Comparison of ENCODE assay signal across 1 cellular context in the genomic region with DNA sequence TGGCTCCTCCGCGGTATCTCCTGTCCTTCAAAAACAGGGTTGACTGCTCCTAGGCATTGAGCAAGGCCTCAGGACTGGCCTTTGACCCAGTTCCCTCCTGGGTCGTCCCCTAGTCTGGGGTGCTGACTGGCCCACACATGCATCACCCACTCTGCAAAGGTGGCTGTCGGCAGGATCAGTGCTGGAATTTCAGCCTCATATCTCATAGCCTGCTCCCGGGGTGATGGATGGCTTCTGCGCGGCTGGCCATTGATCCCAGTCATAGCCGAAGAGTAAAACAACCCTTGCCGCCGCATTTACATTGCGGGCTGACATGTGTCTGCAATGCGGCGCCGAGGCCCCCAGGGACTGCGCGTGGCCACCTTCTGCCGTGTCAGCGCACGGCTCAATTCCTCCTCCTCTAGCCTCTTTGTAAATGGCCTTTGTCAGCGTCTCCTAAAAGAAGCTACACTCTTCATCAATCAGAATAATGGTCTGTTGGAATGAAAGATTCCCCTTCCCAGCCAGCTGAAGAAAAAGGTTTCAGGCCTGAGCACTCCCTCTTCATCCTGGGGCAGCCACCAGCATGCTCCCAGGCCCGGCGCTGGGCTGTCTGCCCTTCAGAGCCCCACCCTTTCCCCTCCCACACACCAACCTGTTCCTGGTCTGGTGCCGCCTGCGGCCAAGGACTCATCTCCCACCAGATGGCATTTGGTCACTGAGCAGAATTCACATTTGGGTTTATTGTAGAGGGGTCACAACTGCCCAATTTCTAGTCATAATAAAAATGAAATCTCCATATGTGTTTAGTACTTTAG.
TF ChIP-seq lines count a peak whose summit lies in the region.

No MANE protein-coding gene starts in this region.

TF ChIP-seq in HepG2, 621 proteins besides CTCF, POLR2A, EP300 and RAD21 (continued from another document):
- TF ChIP-seq, protein P1, sequence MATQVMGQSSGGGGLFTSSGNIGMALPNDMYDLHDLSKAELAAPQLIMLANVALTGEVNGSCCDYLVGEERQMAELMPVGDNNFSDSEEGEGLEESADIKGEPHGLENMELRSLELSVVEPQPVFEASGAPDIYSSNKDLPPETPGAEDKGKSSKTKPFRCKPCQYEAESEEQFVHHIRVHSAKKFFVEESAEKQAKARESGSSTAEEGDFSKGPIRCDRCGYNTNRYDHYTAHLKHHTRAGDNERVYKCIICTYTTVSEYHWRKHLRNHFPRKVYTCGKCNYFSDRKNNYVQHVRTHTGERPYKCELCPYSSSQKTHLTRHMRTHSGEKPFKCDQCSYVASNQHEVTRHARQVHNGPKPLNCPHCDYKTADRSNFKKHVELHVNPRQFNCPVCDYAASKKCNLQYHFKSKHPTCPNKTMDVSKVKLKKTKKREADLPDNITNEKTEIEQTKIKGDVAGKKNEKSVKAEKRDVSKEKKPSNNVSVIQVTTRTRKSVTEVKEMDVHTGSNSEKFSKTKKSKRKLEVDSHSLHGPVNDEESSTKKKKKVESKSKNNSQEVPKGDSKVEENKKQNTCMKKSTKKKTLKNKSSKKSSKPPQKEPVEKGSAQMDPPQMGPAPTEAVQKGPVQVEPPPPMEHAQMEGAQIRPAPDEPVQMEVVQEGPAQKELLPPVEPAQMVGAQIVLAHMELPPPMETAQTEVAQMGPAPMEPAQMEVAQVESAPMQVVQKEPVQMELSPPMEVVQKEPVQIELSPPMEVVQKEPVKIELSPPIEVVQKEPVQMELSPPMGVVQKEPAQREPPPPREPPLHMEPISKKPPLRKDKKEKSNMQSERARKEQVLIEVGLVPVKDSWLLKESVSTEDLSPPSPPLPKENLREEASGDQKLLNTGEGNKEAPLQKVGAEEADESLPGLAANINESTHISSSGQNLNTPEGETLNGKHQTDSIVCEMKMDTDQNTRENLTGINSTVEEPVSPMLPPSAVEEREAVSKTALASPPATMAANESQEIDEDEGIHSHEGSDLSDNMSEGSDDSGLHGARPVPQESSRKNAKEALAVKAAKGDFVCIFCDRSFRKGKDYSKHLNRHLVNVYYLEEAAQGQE (IDR thresholded peaks at IDR 0.05; ENCODE audit: borderline replicate concordance in 1 of 2, low read depth in 1 of 2, low read length in 2 of 2): no peak
- TF ChIP-seq, protein P2, sequence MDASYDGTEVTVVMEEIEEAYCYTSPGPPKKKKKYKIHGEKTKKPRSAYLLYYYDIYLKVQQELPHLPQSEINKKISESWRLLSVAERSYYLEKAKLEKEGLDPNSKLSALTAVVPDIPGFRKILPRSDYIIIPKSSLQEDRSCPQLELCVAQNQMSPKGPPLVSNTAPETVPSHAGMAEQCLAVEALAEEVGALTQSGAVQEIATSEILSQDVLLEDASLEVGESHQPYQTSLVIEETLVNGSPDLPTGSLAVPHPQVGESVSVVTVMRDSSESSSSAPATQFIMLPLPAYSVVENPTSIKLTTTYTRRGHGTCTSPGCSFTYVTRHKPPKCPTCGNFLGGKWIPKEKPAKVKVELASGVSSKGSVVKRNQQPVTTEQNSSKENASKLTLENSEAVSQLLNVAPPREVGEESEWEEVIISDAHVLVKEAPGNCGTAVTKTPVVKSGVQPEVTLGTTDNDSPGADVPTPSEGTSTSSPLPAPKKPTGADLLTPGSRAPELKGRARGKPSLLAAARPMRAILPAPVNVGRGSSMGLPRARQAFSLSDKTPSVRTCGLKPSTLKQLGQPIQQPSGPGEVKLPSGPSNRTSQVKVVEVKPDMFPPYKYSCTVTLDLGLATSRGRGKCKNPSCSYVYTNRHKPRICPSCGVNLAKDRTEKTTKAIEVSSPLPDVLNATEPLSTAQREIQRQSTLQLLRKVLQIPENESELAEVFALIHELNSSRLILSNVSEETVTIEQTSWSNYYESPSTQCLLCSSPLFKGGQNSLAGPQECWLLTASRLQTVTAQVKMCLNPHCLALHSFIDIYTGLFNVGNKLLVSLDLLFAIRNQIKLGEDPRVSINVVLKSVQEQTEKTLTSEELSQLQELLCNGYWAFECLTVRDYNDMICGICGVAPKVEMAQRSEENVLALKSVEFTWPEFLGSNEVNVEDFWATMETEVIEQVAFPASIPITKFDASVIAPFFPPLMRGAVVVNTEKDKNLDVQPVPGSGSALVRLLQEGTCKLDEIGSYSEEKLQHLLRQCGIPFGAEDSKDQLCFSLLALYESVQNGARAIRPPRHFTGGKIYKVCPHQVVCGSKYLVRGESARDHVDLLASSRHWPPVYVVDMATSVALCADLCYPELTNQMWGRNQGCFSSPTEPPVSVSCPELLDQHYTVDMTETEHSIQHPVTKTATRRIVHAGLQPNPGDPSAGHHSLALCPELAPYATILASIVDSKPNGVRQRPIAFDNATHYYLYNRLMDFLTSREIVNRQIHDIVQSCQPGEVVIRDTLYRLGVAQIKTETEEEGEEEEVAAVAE (CRISPR knock-in tag; IDR thresholded peaks at IDR 0.05; ENCODE audit: borderline replicate concordance): no peak
- no peak for TF ChIP-seq NFATC3 (CRISPR knock-in tag; IDR thresholded peaks at IDR 0.05)
- TF ChIP-seq, protein P3, sequence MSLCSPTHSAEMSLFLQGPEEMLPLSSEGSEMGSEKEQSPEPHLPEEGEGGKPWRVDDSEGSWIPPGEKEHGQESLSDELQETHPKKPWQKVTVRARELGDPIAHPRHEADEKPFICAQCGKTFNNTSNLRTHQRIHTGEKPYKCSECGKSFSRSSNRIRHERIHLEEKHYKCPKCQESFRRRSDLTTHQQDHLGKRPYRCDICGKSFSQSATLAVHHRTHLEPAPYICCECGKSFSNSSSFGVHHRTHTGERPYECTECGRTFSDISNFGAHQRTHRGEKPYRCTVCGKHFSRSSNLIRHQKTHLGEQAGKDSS (CRISPR knock-in tag; IDR thresholded peaks at IDR 0.05; ENCODE audit: borderline replicate concordance, low read depth): no peak
- no peak for TF ChIP-seq HOXA3 (CRISPR knock-in tag; IDR thresholded peaks at IDR 0.05)
- no peak for TF ChIP-seq PAWR (CRISPR knock-in tag; IDR thresholded peaks at IDR 0.05; ENCODE audit: borderline replicate concordance)
- TF ChIP-seq KLF6 (CRISPR knock-in tag; IDR thresholded peaks at IDR 0.05): no peak
- TF ChIP-seq, protein P4, sequence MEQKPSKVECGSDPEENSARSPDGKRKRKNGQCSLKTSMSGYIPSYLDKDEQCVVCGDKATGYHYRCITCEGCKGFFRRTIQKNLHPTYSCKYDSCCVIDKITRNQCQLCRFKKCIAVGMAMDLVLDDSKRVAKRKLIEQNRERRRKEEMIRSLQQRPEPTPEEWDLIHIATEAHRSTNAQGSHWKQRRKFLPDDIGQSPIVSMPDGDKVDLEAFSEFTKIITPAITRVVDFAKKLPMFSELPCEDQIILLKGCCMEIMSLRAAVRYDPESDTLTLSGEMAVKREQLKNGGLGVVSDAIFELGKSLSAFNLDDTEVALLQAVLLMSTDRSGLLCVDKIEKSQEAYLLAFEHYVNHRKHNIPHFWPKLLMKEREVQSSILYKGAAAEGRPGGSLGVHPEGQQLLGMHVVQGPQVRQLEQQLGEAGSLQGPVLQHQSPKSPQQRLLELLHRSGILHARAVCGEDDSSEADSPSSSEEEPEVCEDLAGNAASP (CRISPR knock-in tag; IDR thresholded peaks at IDR 0.05; ENCODE audit: borderline replicate concordance): no peak
